8 cellular contexts compared by ENCODE assay signal in genomic region chr7:23181684-23182553, GRCh38. TPM values are rescaled to one million over a fixed set of nuclear protein-coding genes. Genes with fewer than 3 reads are reported as not detected.
DNase-seq lines count a peak whose midpoint lies in the region; ATAC-seq and TF ChIP-seq lines count a peak whose summit lies in the region.

A gene with protein sequence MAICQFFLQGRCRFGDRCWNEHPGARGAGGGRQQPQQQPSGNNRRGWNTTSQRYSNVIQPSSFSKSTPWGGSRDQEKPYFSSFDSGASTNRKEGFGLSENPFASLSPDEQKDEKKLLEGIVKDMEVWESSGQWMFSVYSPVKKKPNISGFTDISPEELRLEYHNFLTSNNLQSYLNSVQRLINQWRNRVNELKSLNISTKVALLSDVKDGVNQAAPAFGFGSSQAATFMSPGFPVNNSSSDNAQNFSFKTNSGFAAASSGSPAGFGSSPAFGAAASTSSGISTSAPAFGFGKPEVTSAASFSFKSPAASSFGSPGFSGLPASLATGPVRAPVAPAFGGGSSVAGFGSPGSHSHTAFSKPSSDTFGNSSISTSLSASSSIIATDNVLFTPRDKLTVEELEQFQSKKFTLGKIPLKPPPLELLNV (plus strand): TSS chr7:23182048. CDS start chr7:23182086, 38 bp downstream.

- peak within 1 kb of the TSS; percentile 73 for H3K4me3 ChIP-seq in GM12875 (ENCODE audit: low read depth, low read length)
- H3K4me3 ChIP-seq in adipocyte (ENCODE audit: low read length), result peak within 1 kb of the TSS; percentile 99
- peak within 1 kb of the TSS; percentile 79 for H3K4me3 ChIP-seq in cardiac muscle cell
- H3K4me3 ChIP-seq in parathyroid adenoma (ENCODE audit: low read depth, low read length), result peak within 1 kb of the TSS; percentile 87
- peak within 1 kb of the TSS; percentile 82 to 87 (median 84) for H3K4me3 ChIP-seq in tibial nerve

- H3K36me3 ChIP-seq in adipocyte (ENCODE audit: control insufficient read depth, insufficient read depth, low read length, severe bottlenecking), result peaks cover 19% of the 10 kb centered on the region
- peaks cover 17% of the 10 kb centered on the region for H3K36me3 ChIP-seq in cardiac muscle cell
- H3K36me3 ChIP-seq in parathyroid adenoma (ENCODE audit: control insufficient read depth, insufficient read depth, low read length), result no peaks in the 10 kb centered on the region
- H3K36me3 ChIP-seq in tibial nerve, result peaks cover 0 to 10% (median under 1%) of the 10 kb centered on the region in 3 donors

- TF ChIP-seq POLR2A in tibial nerve (IDR thresholded peaks at IDR 0.05), result peak; percentile 51 to 73

- no peak for TF ChIP-seq CTCF in GM12875 (IDR thresholded peaks at IDR 0.05; ENCODE audit: borderline replicate concordance, insufficient read depth, low read depth, low read length)
- TF ChIP-seq CTCF in cardiac muscle cell (IDR thresholded peaks at IDR 0.05; ENCODE audit: low read depth, low read length), result no peak
- TF ChIP-seq CTCF in parathyroid adenoma (IDR thresholded peaks at IDR 0.05), result no peak
- peak in 1 of 5 experiments; percentile 37 for TF ChIP-seq CTCF in tibial nerve (IDR thresholded peaks at IDR 0.05)

- H3K9ac ChIP-seq in adipocyte (ENCODE audit: low read length) (peak within 1 kb of the TSS; percentile 97), parathyroid adenoma (peak within 1 kb of the TSS; percentile 73)

- peak within 1 kb of the TSS; percentile 83 for H3K4me2 ChIP-seq in parathyroid adenoma (ENCODE audit: low read length)

- peak; percentile 74 to 95 for TF ChIP-seq EP300 in tibial nerve (IDR thresholded peaks at IDR 0.05)

- H3K27ac ChIP-seq in cardiac muscle cell (peak within 1 kb of the TSS; percentile 93), parathyroid adenoma (peak within 1 kb of the TSS; percentile 89), tibial nerve (peak within 1 kb of the TSS; percentile 85 to 93 (median 91))

- peak within 1 kb of the TSS; percentile 96 for H2AFZ ChIP-seq in parathyroid adenoma

- H3K4me1 ChIP-seq in adipocyte (ENCODE audit: control insufficient read depth, insufficient read depth, low read length) (peaks cover 24% of the 10 kb centered on the region), cardiac muscle cell (ENCODE audit: low read depth) (peaks cover 12% of the 10 kb centered on the region), parathyroid adenoma (no peaks in the 10 kb centered on the region), tibial nerve (peaks cover 0 to 31% (median 14%) of the 10 kb centered on the region in 4 donors)

- H3K9me3 ChIP-seq in adipocyte (ENCODE audit: control insufficient read depth, low read length) (no peaks in the 10 kb centered on the region), cardiac muscle cell (ENCODE audit: low read depth) (no peaks in the 10 kb centered on the region), parathyroid adenoma (ENCODE audit: control insufficient read depth, low read length) (no peaks in the 10 kb centered on the region), tibial nerve (no peaks in the 10 kb centered on the region)

- peak; percentile 98 for DNase-seq in NCI-H1436 (lab: John Stamatoyannopoulos, UW)
- peak; percentile 92 for DNase-seq in T follicular helper cell (ENCODE audit: low read depth)
- peak; percentile 100 for DNase-seq in adipocyte (ENCODE audit: low read depth)
- DNase-seq in cardiac muscle cell (ENCODE audit: low read depth in 1 of 2, low spot score in 1 of 2), result peak; percentile 99 to 100
- peak; percentile 86 to 95 for DNase-seq in tibial nerve (ENCODE audit: low spot score in 2 of 2)

- H3K27me3 ChIP-seq in adipocyte (replicated peaks; ENCODE audit: control insufficient read depth, insufficient read depth, low read length) (no peaks in the 10 kb centered on the region), cardiac muscle cell (no peaks in the 10 kb centered on the region), parathyroid adenoma (ENCODE audit: control insufficient read depth, insufficient read depth, low read length) (no peaks in the 10 kb centered on the region), tibial nerve (no peaks in the 10 kb centered on the region)

- ATAC-seq in HG02798 (IDR thresholded peaks at IDR 0.05; ENCODE audit: poor library complexity, unreplicated experiment), result peak; percentile 97

- WGBS in tibial nerve, 2 donors, result 0% methylated on average over 47 to 62 of the region's 63 CpGs

- H3K79me2 ChIP-seq in parathyroid adenoma, result peaks cover 4% of the 10 kb centered on the region

RNA-seq across cellular contexts. Expression of the gene that starts here (rescaled TPM):
- 27.3 and 28.2 TPM in 2 replicates for total RNA-seq in cardiac muscle cell
- 26.5 and 34.0 TPM in 2 replicates for polyA plus RNA-seq in cardiac muscle cell
- total RNA-seq in tibial nerve, result 10 to 100 TPM; 19.2 to 45.6 (median 35.8) TPM

Comparison
In these comparisons a context has a peak if more than half of its experiments do, and no peak if none do; other contexts are left out.
1. Peak in every context shown above with its lines: DNase-seq, ATAC-seq, H3K4me3 ChIP-seq and H3K27ac ChIP-seq.